1 cellular context compared by ENCODE assay signal in genomic region chr16:234468-235305, GRCh38.
TF ChIP-seq lines count a peak whose summit lies in the region.

TSS of gene FAM234A (plus strand) at chr16:234821. CDS start at chr16:254414, 19,593 bp downstream.

TF ChIP-seq in HepG2, 621 proteins besides CTCF, POLR2A, EP300 and RAD21 (continued from another document and continues in another):
- no peak for TF ChIP-seq AKNA (CRISPR knock-in tag; IDR thresholded peaks at IDR 0.05; ENCODE audit: borderline replicate concordance)
- TF ChIP-seq ZXDC (CRISPR knock-in tag; IDR thresholded peaks at IDR 0.05): no peak
- no peak for TF ChIP-seq CENPT (CRISPR knock-in tag; IDR thresholded peaks at IDR 0.05; ENCODE audit: low read depth)
- peak; percentile 54; the same call in 1 of the 2 replicates for TF ChIP-seq ZNF501 (CRISPR knock-in tag; IDR thresholded peaks at IDR 0.05)
- TF ChIP-seq MAFK (conservative IDR thresholded peaks at IDR 0.05 in 1 of 2, IDR thresholded peaks at IDR 0.05 in 1 of 2; ENCODE audit: low read length in 2 of 2): no peak
- TF ChIP-seq CBX2 (IDR thresholded peaks at IDR 0.05; ENCODE audit: low read depth, low read length): no peak
- TF ChIP-seq CBX2 (CRISPR knock-in tag; IDR thresholded peaks at IDR 0.05; ENCODE audit: low read depth): no peak
- TF ChIP-seq ETV5 (CRISPR knock-in tag; IDR thresholded peaks at IDR 0.05; ENCODE audit: borderline replicate concordance): peak; percentile 60
- peak; percentile 79 for TF ChIP-seq TFDP2 (CRISPR knock-in tag; IDR thresholded peaks at IDR 0.05)
- no peak; the same call in 1 of the 2 replicates for TF ChIP-seq ZNF280B (CRISPR knock-in tag; IDR thresholded peaks at IDR 0.05; ENCODE audit: borderline replicate concordance)
- no peak; the same call in 1 of the 2 replicates for TF ChIP-seq RNF219 (CRISPR knock-in tag; IDR thresholded peaks at IDR 0.05)
- TF ChIP-seq HIVEP1 (CRISPR knock-in tag; IDR thresholded peaks at IDR 0.05): peak; percentile 76; the same call in 1 of the 2 replicates
- TF ChIP-seq SRSF1 (optimal IDR thresholded peaks at IDR 0.05; ENCODE audit: low read depth, low read length): no peak
- TF ChIP-seq NR0B2 (CRISPR knock-in tag; IDR thresholded peaks at IDR 0.05): peak; percentile 73; the same call in 1 of the 2 replicates
- TF ChIP-seq SOX6 (IDR thresholded peaks at IDR 0.05): no peak
- TF ChIP-seq SOX6 (CRISPR knock-in tag; IDR thresholded peaks at IDR 0.05): no peak; the same call in 1 of the 2 replicates
- no peak for TF ChIP-seq HMG20A (CRISPR knock-in tag; IDR thresholded peaks at IDR 0.05; ENCODE audit: borderline replicate concordance)
- TF ChIP-seq ZNF674 (CRISPR knock-in tag; IDR thresholded peaks at IDR 0.05; ENCODE audit: low read depth): no peak
- no peak for TF ChIP-seq ATM (IDR thresholded peaks at IDR 0.05; ENCODE audit: borderline replicate concordance)
- no peak for TF ChIP-seq REXO4 (CRISPR knock-in tag; IDR thresholded peaks at IDR 0.05; ENCODE audit: borderline replicate concordance)
- no peak for TF ChIP-seq ZNF205 (CRISPR knock-in tag; IDR thresholded peaks at IDR 0.05)
- TF ChIP-seq ZNF616 (CRISPR knock-in tag; IDR thresholded peaks at IDR 0.05; ENCODE audit: low read depth): no peak
- TF ChIP-seq POLR2AphosphoS5 (IDR thresholded peaks at IDR 0.05; ENCODE audit: low read depth, low read length): peak; percentile 45; the same call in 1 of the 2 replicates
- no peak for TF ChIP-seq GTF3A (CRISPR knock-in tag; conservative IDR thresholded peaks at IDR 0.05)
- TF ChIP-seq ZFP36 (IDR thresholded peaks at IDR 0.05; ENCODE audit: borderline replicate concordance, low read depth, low read length, partially characterized antibody): no peak
- peak; percentile 88 for TF ChIP-seq AGO2 (optimal IDR thresholded peaks at IDR 0.05; ENCODE audit: low read depth, low read length)
- no peak for TF ChIP-seq TP53 (CRISPR knock-in tag; conservative IDR thresholded peaks at IDR 0.05)
- peak; percentile 56 for TF ChIP-seq SP5 (CRISPR knock-in tag; IDR thresholded peaks at IDR 0.05; ENCODE audit: borderline replicate concordance, low read depth)
- TF ChIP-seq SMAD3 (CRISPR knock-in tag; IDR thresholded peaks at IDR 0.05): no peak
- TF ChIP-seq AGO1 (IDR thresholded peaks at IDR 0.05; ENCODE audit: low read depth, low read length, poor library complexity, severe bottlenecking): peak; percentile 59
- TF ChIP-seq CERS6 (CRISPR knock-in tag; IDR thresholded peaks at IDR 0.05): no peak
- TF ChIP-seq CENPX (CRISPR knock-in tag; IDR thresholded peaks at IDR 0.05): no peak
- 0 out of 2 replicates have a peak, but pooled peaks have one; percentile 47 for TF ChIP-seq ZNF761 (CRISPR knock-in tag; conservative IDR thresholded peaks at IDR 0.05)
- TF ChIP-seq ZFP36L1 (CRISPR knock-in tag; IDR thresholded peaks at IDR 0.05): 0 out of 2 replicates have a peak, but pooled peaks have one; percentile 40
- 0 out of 2 replicates have a peak, but pooled peaks have one; percentile 13 for TF ChIP-seq ZBTB20 (CRISPR knock-in tag; IDR thresholded peaks at IDR 0.05; ENCODE audit: borderline replicate concordance, low read depth)
- peak; percentile 21; the same call in 1 of the 2 replicates for TF ChIP-seq HES4 (CRISPR knock-in tag; IDR thresholded peaks at IDR 0.05; ENCODE audit: borderline replicate concordance)
- no peak for TF ChIP-seq TRAFD1 (CRISPR knock-in tag; IDR thresholded peaks at IDR 0.05; ENCODE audit: borderline replicate concordance)
- TF ChIP-seq TMF1 (CRISPR knock-in tag; IDR thresholded peaks at IDR 0.05; ENCODE audit: low read depth): no peak
- TF ChIP-seq ZFP82 (CRISPR knock-in tag; IDR thresholded peaks at IDR 0.05; ENCODE audit: borderline replicate concordance): no peak
- no peak for TF ChIP-seq SIX1 (CRISPR knock-in tag; IDR thresholded peaks at IDR 0.05; ENCODE audit: borderline replicate concordance)
- TF ChIP-seq ZNF703 (CRISPR knock-in tag; IDR thresholded peaks at IDR 0.05; ENCODE audit: borderline replicate concordance): no peak
- no peak for TF ChIP-seq SNAI1 (CRISPR knock-in tag; IDR thresholded peaks at IDR 0.05; ENCODE audit: borderline replicate concordance)
- TF ChIP-seq ATAD3A (CRISPR knock-in tag; IDR thresholded peaks at IDR 0.05): no peak
- TF ChIP-seq KDM6A (CRISPR knock-in tag; IDR thresholded peaks at IDR 0.05; ENCODE audit: low read depth): no peak
- no peak for TF ChIP-seq NFATC3 (CRISPR knock-in tag; IDR thresholded peaks at IDR 0.05)
- peak; percentile 74 for TF ChIP-seq HNF1B (CRISPR knock-in tag; IDR thresholded peaks at IDR 0.05)
- no peak for TF ChIP-seq HOXA7 (CRISPR knock-in tag; IDR thresholded peaks at IDR 0.05)
- TF ChIP-seq ZNF382 (CRISPR knock-in tag; IDR thresholded peaks at IDR 0.05; ENCODE audit: borderline replicate concordance): no peak
- TF ChIP-seq ZBTB1 (CRISPR knock-in tag; IDR thresholded peaks at IDR 0.05; ENCODE audit: borderline replicate concordance): no peak
- no peak for TF ChIP-seq RNF2 (conservative IDR thresholded peaks at IDR 0.05; ENCODE audit: low read depth)
